8 cellular contexts compared by ENCODE assay signal in the genomic region with DNA sequence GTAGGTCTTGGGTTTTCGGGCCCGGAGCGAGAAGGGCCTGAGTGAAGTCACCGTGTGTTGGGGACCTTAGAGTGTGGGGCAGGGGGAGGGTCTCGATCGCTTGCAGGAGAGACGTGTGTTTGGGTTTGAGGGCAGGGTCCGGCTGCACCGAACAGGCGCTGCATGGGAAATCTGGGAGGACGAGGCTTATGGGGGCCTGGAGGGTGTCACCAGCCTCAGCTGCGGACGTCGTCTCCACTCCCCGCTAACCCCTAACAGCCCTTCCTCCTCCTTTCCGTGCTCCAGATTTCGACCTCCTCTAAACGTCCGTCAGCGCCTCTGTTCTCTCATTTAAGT. TPM values are rescaled to one million over a fixed set of nuclear protein-coding genes. Genes with fewer than 3 reads are reported as not detected.
A peak's percentile ranks its signal among the peaks of the same experiment; 100 is the strongest.
DNase-seq lines count a peak whose midpoint lies in the region; ATAC-seq and TF ChIP-seq lines count a peak whose summit lies in the region.
"Not testable (repeated sequence)": the region's sequence is repeated elsewhere in the genome, so short reads cannot be mapped to it uniquely, and the experiment has no call there.

No MANE protein-coding gene starts in this region.

- not testable (repeated sequence) for H3K27me3 Mint-ChIP-seq in activated T-cell treated with anti-CD3 and anti-CD28 coated beads, Interleukin-2, amount 50 U/mL, for 4 hours (ENCODE audit: low read depth); naive thymus-derived CD4-positive, alpha-beta T cell
- peaks cover 10% of the 10 kb centered on the region for H3K27me3 Mint-ChIP-seq in dendritic cell treated with granulocyte-macrophage colony-stimulating factor and Interleukin-4, amounts not matched to agents 40 ng/mL and 50 ng/mL, for 4 days

- not testable (repeated sequence) for H2AFZ ChIP-seq in HCT116 (ENCODE audit: low read depth, low read length, poor library complexity, severe bottlenecking)
- 0 out of 2 replicates have a peak overlapping the region, but pooled peaks have one; percentile 82 for H2AFZ ChIP-seq in OCI-LY7 (ENCODE audit: low read length)
- H2AFZ ChIP-seq in hepatocyte, result peak overlapping the region; percentile 84

- peak overlapping the region; percentile 85 for H3K4me3 Mint-ChIP-seq in activated T-cell treated with anti-CD3 and anti-CD28 coated beads, Interleukin-2, amount 50 U/mL, for 4 hours
- peak overlapping the region; percentile 95 for H3K4me3 Mint-ChIP-seq in dendritic cell treated with granulocyte-macrophage colony-stimulating factor and Interleukin-4, amounts not matched to agents 40 ng/mL and 50 ng/mL, for 4 days
- H3K4me3 Mint-ChIP-seq in naive thymus-derived CD4-positive, alpha-beta T cell, result peak overlapping the region; percentile 92 to 98 (median 96)
- peak overlapping the region; percentile 88 for H3K4me3 Mint-ChIP-seq in stimulated activated effector memory CD8-positive, alpha-beta T cell treated with anti-CD3 and anti-CD28 coated beads, Interleukin-12 subunit alpha, Interleukin-12 subunit beta, amount 100 ng/mL, for 72 hours

- TF ChIP-seq POLR2A in HCT116 (IDR thresholded peaks at IDR 0.05; ENCODE audit: borderline replicate concordance, extremely low read depth, insufficient read depth, insufficient read length), result not testable (repeated sequence)

- POLR2A ChIA-PET in HCT116 (lab: Charles Lee); OCI-LY7 (lab: Charles Lee): not testable (repeated sequence)
- POLR2A ChIA-PET in naive thymus-derived CD4-positive, alpha-beta T cell (lab: Charles Lee), result interaction anchor here (0.6 to 1.8 kb wide), 2 partner anchors 66 to 72 kb away, joined by 3 to 8 read pairs; no protein-coding TSS in a partner anchor

- not testable (repeated sequence) for H3K9me3 ChIP-seq in HCT116 (ENCODE audit: control insufficient read depth in 1 of 2, insufficient read depth in 1 of 2, low read depth in 1 of 2, low read length in 2 of 2); OCI-LY7 (ENCODE audit: low read length); hepatocyte (ENCODE audit: low read depth); naive thymus-derived CD4-positive, alpha-beta T cell (ENCODE audit: control insufficient read depth in 2 of 3, low read length in 3 of 3)

- H3K4me1 Mint-ChIP-seq in activated T-cell treated with anti-CD3 and anti-CD28 coated beads, Interleukin-2, amount 50 U/mL, for 4 hours (ENCODE audit: low read depth), result peaks cover 25% of the 10 kb centered on the region
- peaks cover 27% of the 10 kb centered on the region for H3K4me1 Mint-ChIP-seq in dendritic cell treated with granulocyte-macrophage colony-stimulating factor and Interleukin-4, amounts not matched to agents 40 ng/mL and 50 ng/mL, for 4 days (ENCODE audit: low read depth)
- peaks cover 16 to 53% (median 46%) of the 10 kb centered on the region in 7 donors for H3K4me1 Mint-ChIP-seq in naive thymus-derived CD4-positive, alpha-beta T cell
- peaks cover 27% of the 10 kb centered on the region for H3K4me1 Mint-ChIP-seq in stimulated activated effector memory CD8-positive, alpha-beta T cell treated with anti-CD3 and anti-CD28 coated beads, Interleukin-12 subunit alpha, Interleukin-12 subunit beta, amount 100 ng/mL, for 72 hours

- H3K36me3 ChIP-seq in HCT116 (ENCODE audit: control insufficient read depth in 1 of 2, insufficient read depth in 2 of 2, low read length in 2 of 2) (peaks cover 14 to 16% of the 10 kb centered on the region in 2 experiments), OCI-LY7 (ENCODE audit: insufficient read depth, low read length) (peaks cover 32% of the 10 kb centered on the region), hepatocyte (replicated peaks; ENCODE audit: insufficient read depth, low read depth) (peaks cover 16% of the 10 kb centered on the region)
- peaks cover 0 to 23% (median 4%) of the 10 kb centered on the region in 3 experiments for H3K36me3 ChIP-seq in naive thymus-derived CD4-positive, alpha-beta T cell (ENCODE audit: control insufficient read depth in 2 of 3, insufficient read depth in 3 of 3, low read length in 3 of 3)

- DNase-seq in AG10803 (ENCODE audit: low read depth); HCT116 (ENCODE audit: low read depth, low spot score); activated T-cell treated with anti-CD3 and anti-CD28 coated beads, Interleukin-2, amount 50 U/mL, for 4 hours; hepatocyte (ENCODE audit: low spot score); stimulated activated effector memory CD8-positive, alpha-beta T cell treated with anti-CD3 and anti-CD28 coated beads, Interleukin-12 subunit alpha, Interleukin-12 subunit beta, amount 100 ng/mL, for 72 hours (ENCODE audit: low spot score in 2 of 2): not testable (repeated sequence)
- peak; percentile 8 for DNase-seq in OCI-LY7 (ENCODE audit: low spot score)
- peak in 1 of 9 donors; percentile 27 for DNase-seq in naive thymus-derived CD4-positive, alpha-beta T cell

- CTCF ChIA-PET in HCT116 (lab: Charles Lee); OCI-LY7 (lab: Charles Lee; ENCODE audit: unreplicated experiment); naive thymus-derived CD4-positive, alpha-beta T cell (lab: Charles Lee): not testable (repeated sequence)

- H3K79me2 ChIP-seq in HCT116 (ENCODE audit: insufficient read depth, low read length) (peaks cover 40% of the 10 kb centered on the region), OCI-LY7 (ENCODE audit: insufficient read depth, low read depth, low read length) (peaks cover 21% of the 10 kb centered on the region), hepatocyte (peaks cover 38% of the 10 kb centered on the region)

- not testable (repeated sequence) for TF ChIP-seq CTCF in AG10803 (conservative IDR thresholded peaks at IDR 0.05; ENCODE audit: low read length); HCT116 (IDR thresholded peaks at IDR 0.05 in 2 of 3, conservative IDR thresholded peaks at IDR 0.05 in 1 of 3; ENCODE audit: borderline replicate concordance in 1 of 3, insufficient read depth in 1 of 3, low read depth in 2 of 3, low read length in 2 of 3); OCI-LY7 (conservative IDR thresholded peaks at IDR 0.05; ENCODE audit: low read length); hepatocyte (IDR thresholded peaks at IDR 0.05; ENCODE audit: poor library complexity)

- H3K36me3 Mint-ChIP-seq in activated T-cell treated with anti-CD3 and anti-CD28 coated beads, Interleukin-2, amount 50 U/mL, for 4 hours (ENCODE audit: insufficient read depth), result peaks cover 26% of the 10 kb centered on the region
- peaks cover 59% of the 10 kb centered on the region for H3K36me3 Mint-ChIP-seq in dendritic cell treated with granulocyte-macrophage colony-stimulating factor and Interleukin-4, amounts not matched to agents 40 ng/mL and 50 ng/mL, for 4 days (ENCODE audit: low read depth)
- H3K36me3 Mint-ChIP-seq in naive thymus-derived CD4-positive, alpha-beta T cell, result peaks cover 0 to 53% (median 30%) of the 10 kb centered on the region in 5 donors
- peaks cover 62% of the 10 kb centered on the region for H3K36me3 Mint-ChIP-seq in stimulated activated effector memory CD8-positive, alpha-beta T cell treated with anti-CD3 and anti-CD28 coated beads, Interleukin-12 subunit alpha, Interleukin-12 subunit beta, amount 100 ng/mL, for 72 hours

- H3K27ac ChIP-seq in HCT116 (ENCODE audit: low read depth, low read length) (peak overlapping the region; percentile 91), hepatocyte (peak overlapping the region; percentile 73)
- not testable (repeated sequence) for H3K27ac ChIP-seq in OCI-LY7 (ENCODE audit: low read depth, low read length, poor library complexity, severe bottlenecking)
- H3K27ac ChIP-seq in naive thymus-derived CD4-positive, alpha-beta T cell (ENCODE audit: low read depth, low read length), result peak overlapping the region; percentile 95

- intact Hi-C loops in HCT116 (cut with micrococcal nuclease), result loop anchor here (5.0 kb wide), 1 partner anchor 69 kb away; no protein-coding TSS in a partner anchor
- intact Hi-C loops in OCI-LY7 (cut with micrococcal nuclease; ENCODE audit: unreplicated experiment); dendritic cell treated with granulocyte-macrophage colony-stimulating factor and Interleukin-4, amounts not matched to agents 40 ng/mL and 50 ng/mL, for 4 days (cut with micrococcal nuclease): not testable (repeated sequence)
- intact Hi-C loops in naive thymus-derived CD4-positive, alpha-beta T cell (cut with micrococcal nuclease), result loop anchor here (5.0 kb wide), 2 partner anchors 269 to 364 kb away; a partner anchor contains a TSS

- not testable (repeated sequence) for ATAC-seq in HCT116; activated T-cell treated with anti-CD3 and anti-CD28 coated beads, Interleukin-2, amount 50 U/mL, for 4 hours; naive thymus-derived CD4-positive, alpha-beta T cell; stimulated activated effector memory CD8-positive, alpha-beta T cell treated with anti-CD3 and anti-CD28 coated beads, Interleukin-12 subunit alpha, Interleukin-12 subunit beta, amount 100 ng/mL, for 72 hours

- not testable (repeated sequence) for H4K20me1 ChIP-seq in HCT116 (ENCODE audit: insufficient read depth); OCI-LY7 (ENCODE audit: insufficient read depth, low read length); hepatocyte (ENCODE audit: insufficient read depth, poor library complexity, severe bottlenecking)

- H3K9me2 ChIP-seq in HCT116 (ENCODE audit: insufficient read depth); OCI-LY7 (ENCODE audit: insufficient read depth, low read length); hepatocyte (replicated peaks; ENCODE audit: insufficient read depth): not testable (repeated sequence)

- H3K4me1 ChIP-seq in HCT116 (ENCODE audit: control insufficient read depth in 1 of 2, insufficient read depth in 2 of 2, low read length in 2 of 2); hepatocyte (ENCODE audit: insufficient read depth); naive thymus-derived CD4-positive, alpha-beta T cell (ENCODE audit: control insufficient read depth in 2 of 2, insufficient read depth in 2 of 2, low read length in 2 of 2): not testable (repeated sequence)
- H3K4me1 ChIP-seq in OCI-LY7 (ENCODE audit: insufficient read depth, low read length, poor library complexity, severe bottlenecking), result peaks cover 13% of the 10 kb centered on the region

- peak overlapping the region; percentile 81 for H3K4me3 ChIP-seq in AG10803 (ENCODE audit: low read length)
- H3K4me3 ChIP-seq in HCT116 (replicated peaks in 1 of 2; ENCODE audit: low read depth in 1 of 2, low read length in 2 of 2), result peak overlapping the region; percentile 77 to 84
- peak overlapping the region; percentile 86 for H3K4me3 ChIP-seq in OCI-LY7 (ENCODE audit: low read depth, low read length, poor library complexity, severe bottlenecking)
- H3K4me3 ChIP-seq in hepatocyte, result peak overlapping the region; percentile 96
- H3K4me3 ChIP-seq in naive thymus-derived CD4-positive, alpha-beta T cell (ENCODE audit: low read length), result peak overlapping the region; percentile 76

- BruUV-seq in HCT116 (replicated peaks; lab: Mats Ljungman, UMichigan); OCI-LY7 (replicated peaks; lab: Mats Ljungman, UMichigan): not testable (repeated sequence)

- H3K9ac ChIP-seq in HCT116 (ENCODE audit: low read length), result peak overlapping the region; percentile 94

- H3K4me2 ChIP-seq in HCT116 (ENCODE audit: low read length), result peak overlapping the region; percentile 81
- H3K4me2 ChIP-seq in OCI-LY7 (ENCODE audit: low read length), result peak overlapping the region; percentile 79
- H3K4me2 ChIP-seq in hepatocyte, result peak overlapping the region; percentile 96

- not testable (repeated sequence) for H3K9me3 Mint-ChIP-seq in activated T-cell treated with anti-CD3 and anti-CD28 coated beads, Interleukin-2, amount 50 U/mL, for 4 hours; dendritic cell treated with granulocyte-macrophage colony-stimulating factor and Interleukin-4, amounts not matched to agents 40 ng/mL and 50 ng/mL, for 4 days; stimulated activated effector memory CD8-positive, alpha-beta T cell treated with anti-CD3 and anti-CD28 coated beads, Interleukin-12 subunit alpha, Interleukin-12 subunit beta, amount 100 ng/mL, for 72 hours
- H3K9me3 Mint-ChIP-seq in naive thymus-derived CD4-positive, alpha-beta T cell, result peaks cover 0 to 20% (median 7%) of the 10 kb centered on the region in 11 donors

- not testable (repeated sequence) for H3K27me3 ChIP-seq in HCT116 (ENCODE audit: insufficient read depth, low read length); hepatocyte; naive thymus-derived CD4-positive, alpha-beta T cell (ENCODE audit: control insufficient read depth in 2 of 2, insufficient read depth in 2 of 2, low read length in 2 of 2)

- TF ChIP-seq RAD21 in HCT116 (IDR thresholded peaks at IDR 0.05; ENCODE audit: low read depth), result not testable (repeated sequence)

- 3% methylated on average over 20 of the region's 20 CpGs for WGBS in hepatocyte (ENCODE audit: low lambda C conversion rate, missing lambda C conversion rate)

- peak overlapping the region; percentile 89 for H3K27ac Mint-ChIP-seq in dendritic cell treated with granulocyte-macrophage colony-stimulating factor and Interleukin-4, amounts not matched to agents 40 ng/mL and 50 ng/mL, for 4 days
- peak overlapping the region; percentile 81 to 97 (median 91) for H3K27ac Mint-ChIP-seq in naive thymus-derived CD4-positive, alpha-beta T cell
- H3K27ac Mint-ChIP-seq in stimulated activated effector memory CD8-positive, alpha-beta T cell treated with anti-CD3 and anti-CD28 coated beads, Interleukin-12 subunit alpha, Interleukin-12 subunit beta, amount 100 ng/mL, for 72 hours, result peak overlapping the region; percentile 96

- RAD21 ChIA-PET in HCT116 (lab: Charles Lee; ENCODE audit: low non-redundant PET in 1 of 2, low total read pairs in 2 of 2, uncharacterized antibody in 2 of 2, unreplicated experiment in 2 of 2), result not testable (repeated sequence)

RNA-seq across cellular contexts. Expression of a gene that starts 0.7 kb away (rescaled TPM):
- total RNA-seq in HCT116 (2021; ENCODE audit: unreplicated experiment) (16.2 TPM), OCI-LY7 (2022) (16.0 and 18.5 TPM in 2 replicates), hepatocyte (8.1 and 10.9 TPM in 2 replicates)
- polyA plus RNA-seq in HCT116 (2012), result 3.7 and 5.4 TPM in 2 replicates
- total RNA-seq in OCI-LY7 (2014; rRNA removed; shearing (Covaris generic)), result 7.4 and 9.5 TPM in 2 replicates
- 1 to 10 TPM; 8.7 to 8.9 (median 8.9) TPM for total RNA-seq in activated T-cell treated with anti-CD3 and anti-CD28 coated beads, Interleukin-2, amount 50 U/mL, for 4 hours
- polyA plus RNA-seq in hepatocyte, result 2.7 and 5.2 TPM in 2 replicates
- 10 to 100 TPM; 11.8 to 21.8 (median 17.5) TPM for total RNA-seq in naive thymus-derived CD4-positive, alpha-beta T cell
- polyA plus RNA-seq in naive thymus-derived CD4-positive, alpha-beta T cell, result 1 to 10 TPM; 4.1 to 4.8 TPM
